Comparison of ENCODE assay signal across 8 cellular contexts in genomic region chr11:94504689-94505293, GRCh38. TPM values are rescaled to one million over a fixed set of nuclear protein-coding genes. Genes with fewer than 3 reads are reported as not detected.
DNase-seq lines count a peak whose midpoint lies in the region; ATAC-seq, FAIRE-seq and TF ChIP-seq lines count a peak whose summit lies in the region.

No MANE protein-coding gene starts in this region.

- no peak overlapping the region for H3K27ac Mint-ChIP-seq in nephron

- WGBS in heart right ventricle, 2 donors, result 25 to 29% methylated on average over 3 of the region's 3 CpGs

- no peak for ATAC-seq in heart right ventricle
- ATAC-seq in left cardiac atrium, result no peak
- ATAC-seq in HG02938 (IDR thresholded peaks at IDR 0.05; ENCODE audit: unreplicated experiment), result no peak

- H3K27me3 Mint-ChIP-seq in nephron (ENCODE audit: low read depth), result peaks cover 10% of the 10 kb centered on the region

- no peak overlapping the region for H3K4me3 ChIP-seq in heart right ventricle
- no peak overlapping the region for H3K4me3 ChIP-seq in Peyer's patch

- H3K4me3 Mint-ChIP-seq in nephron, result no peak overlapping the region

- H3K36me3 Mint-ChIP-seq in nephron (ENCODE audit: low read depth), result no peaks in the 10 kb centered on the region

- H3K9me3 Mint-ChIP-seq in nephron, result no peaks in the 10 kb centered on the region

- intact Hi-C loops in heart right ventricle (cut with DNase I) (loop anchor here in 5 of 10 donors (2.0 to 10.0 kb wide), 4 partner anchors 607 to 612 kb away; no protein-coding TSS in a partner anchor), left cardiac atrium (cut with DNase I) (loop anchor here in 1 of 2 donors (10.0 kb wide), 1 partner anchor 610 kb away; no protein-coding TSS in a partner anchor)

- H3K27ac ChIP-seq in heart right ventricle (no peak overlapping the region), Peyer's patch (no peak overlapping the region)

- TF ChIP-seq POLR2A in Peyer's patch (IDR thresholded peaks at IDR 0.05), result no peak

- H3K4me1 Mint-ChIP-seq in nephron, result no peaks in the 10 kb centered on the region

- peaks cover 0 to 30% (median 5%) of the 10 kb centered on the region in 9 donors for H3K36me3 ChIP-seq in heart right ventricle
- H3K36me3 ChIP-seq in Peyer's patch, result no peaks in the 10 kb centered on the region

- H3K9me3 ChIP-seq in heart right ventricle (no peaks in the 10 kb centered on the region), Peyer's patch (no peaks in the 10 kb centered on the region)

- H3K4me1 ChIP-seq in heart right ventricle (no peaks in the 10 kb centered on the region), Peyer's patch (no peaks in the 10 kb centered on the region)

- TF ChIP-seq CTCF in heart right ventricle (IDR thresholded peaks at IDR 0.05), result peak; percentile 40 to 81 (median 76)
- TF ChIP-seq CTCF in Peyer's patch (IDR thresholded peaks at IDR 0.05), result peak; percentile 52 to 72 (median 66)
- TF ChIP-seq CTCF in nephron (IDR thresholded peaks at IDR 0.05; ENCODE audit: unreplicated experiment in 3 of 3), result peak; percentile 64 to 81 (median 75)

- H3K27me3 ChIP-seq in heart right ventricle, result no peaks in the 10 kb centered on the region
- H3K27me3 ChIP-seq in Peyer's patch, result no peaks in the 10 kb centered on the region

- peak; percentile 84 for FAIRE-seq in endometrium (lab: Jason Lieb, UNC)

- DNase-seq in heart right ventricle (no peak), left cardiac atrium (no peak), HT1080 (ENCODE audit: low read depth) (peak; percentile 36), Peyer's patch (no peak)
- DNase-seq in stimulated activated CD4-positive, alpha-beta T cell treated with anti-CD3 and anti-CD28 coated beads, Interleukin-4, amount 100 ng/mL, for 24 hours, result no peak

RNA-seq across cellular contexts. Expression of gene C11orf97, which starts 7.5 kb away (rescaled TPM):
- total RNA-seq in heart right ventricle, result not detected
- polyA plus RNA-seq in heart right ventricle, result not detected
- total RNA-seq in left cardiac atrium, result not detected
- total RNA-seq in HT1080 (2014; rRNA removed; shearing (Covaris generic)), result not detected in 2 replicates
- not detected in 2 replicates for polyA plus RNA-seq in HT1080 (2015; cell fraction: cytosol; rRNA removed)
- polyA plus RNA-seq in HT1080 (2015; cell fraction: nucleus; rRNA removed), result not detected in 2 replicates
- not detected for total RNA-seq in Peyer's patch

RNA-seq across cellular contexts. Expression of gene ANKRD49, which starts 11.0 kb away (rescaled TPM):
- total RNA-seq in heart right ventricle (1 to 10 TPM; 1.9 to 8.0 (median 4.7) TPM), left cardiac atrium (1 to 10 TPM; 5.8 to 6.5 TPM), Peyer's patch (10 to 100 TPM; 17.3 to 49.5 (median 20.7) TPM)
- polyA plus RNA-seq in heart right ventricle, result 10 to 100 TPM in 1 of 2 donors, 1 to 10 TPM in 1; 7.8 to 12.8 TPM
- 4.3 and 7.9 TPM in 2 replicates for total RNA-seq in HT1080 (2014; rRNA removed; shearing (Covaris generic))
- 12.1 and 13.7 TPM in 2 replicates for polyA plus RNA-seq in HT1080 (2015; cell fraction: cytosol; rRNA removed)
- polyA plus RNA-seq in HT1080 (2015; cell fraction: nucleus; rRNA removed), result 16.4 and 18.8 TPM in 2 replicates

RNA-seq across cellular contexts. Expression of gene MRE11, which starts 11.1 kb away (rescaled TPM):
- total RNA-seq in heart right ventricle (10 to 100 TPM in 1 of 10 donors, 1 to 10 TPM in 9; 6.4 to 11.2 (median 8.2) TPM), left cardiac atrium (10 to 100 TPM in 1 of 2 donors, 1 to 10 TPM in 1; 8.0 to 10.0 TPM), Peyer's patch (10 to 100 TPM in 3 of 4 donors, 1 to 10 TPM in 1; 9.7 to 38.0 (median 14.1) TPM)
- polyA plus RNA-seq in heart right ventricle, result 1 to 10 TPM; 3.3 to 3.9 TPM
- 14.9 and 19.3 TPM in 2 replicates for total RNA-seq in HT1080 (2014; rRNA removed; shearing (Covaris generic))
- polyA plus RNA-seq in HT1080 (2015; cell fraction: cytosol; rRNA removed), result 15.3 and 19.5 TPM in 2 replicates
- polyA plus RNA-seq in HT1080 (2015; cell fraction: nucleus; rRNA removed), result 72.0 and 83.5 TPM in 2 replicates

RNA-seq across cellular contexts. Expression of gene FUT4, which starts 38.9 kb away (rescaled TPM):
- total RNA-seq in heart right ventricle (1 to 10 TPM; 1.2 to 3.4 (median 1.6) TPM), left cardiac atrium (1 to 10 TPM; 2.9 to 3.2 TPM), Peyer's patch (10 to 100 TPM in 3 of 4 donors, 1 to 10 TPM in 1; 9.1 to 34.3 (median 25.4) TPM)
- polyA plus RNA-seq in heart right ventricle, result under 1 TPM; 0.51 to 0.86 TPM
- total RNA-seq in HT1080 (2014; rRNA removed; shearing (Covaris generic)), result 1.8 and 2.3 TPM in 2 replicates
- polyA plus RNA-seq in HT1080 (2015; cell fraction: cytosol; rRNA removed), result 3.9 and 4.3 TPM in 2 replicates
- polyA plus RNA-seq in HT1080 (2015; cell fraction: nucleus; rRNA removed), result 4.0 and 5.6 TPM in 2 replicates
